9 cellular contexts compared by ENCODE assay signal in the genomic region with DNA sequence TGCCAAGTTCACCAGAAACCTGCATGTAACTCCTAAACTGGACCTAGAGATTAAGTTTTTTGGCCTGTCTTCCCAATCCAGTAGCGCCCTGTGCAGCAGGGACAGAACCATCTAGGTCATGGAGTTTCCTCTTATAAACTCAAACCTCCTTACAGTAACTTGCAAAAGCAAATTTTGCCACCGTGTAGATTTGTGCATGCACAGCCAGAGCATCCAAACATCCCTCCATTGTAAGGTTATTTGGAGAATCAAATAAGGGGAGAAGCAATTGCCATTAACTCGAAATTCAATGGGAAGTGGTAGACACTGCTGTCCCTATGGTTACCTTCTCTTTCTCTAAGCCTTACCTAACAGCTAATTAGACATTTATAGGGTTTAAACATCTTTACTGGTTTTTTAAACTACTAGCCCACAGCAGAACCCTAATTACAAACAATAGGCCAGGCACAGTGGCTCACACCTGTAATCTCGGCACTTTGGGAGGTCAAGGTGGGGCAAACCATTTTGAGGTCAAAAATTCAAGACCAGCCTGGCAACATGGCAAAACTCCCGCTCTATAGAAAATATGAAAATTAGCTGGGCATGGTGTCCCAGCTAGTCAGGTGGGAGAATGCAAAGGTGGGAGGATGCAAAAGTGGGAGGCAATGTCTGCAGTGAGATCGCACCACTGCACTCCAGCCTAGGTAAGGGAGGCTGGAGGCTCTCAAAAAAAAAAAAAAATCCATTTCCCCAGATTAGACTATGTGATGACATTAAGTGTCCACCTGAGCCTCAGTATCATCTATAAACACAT. TPM values are rescaled to one million over a fixed set of nuclear protein-coding genes. Genes with fewer than 3 reads are reported as not detected.
A peak's percentile ranks its signal among the peaks of the same experiment; 100 is the strongest.
DNase-seq lines count a peak whose midpoint lies in the region; ATAC-seq, FAIRE-seq and TF ChIP-seq lines count a peak whose summit lies in the region.
"Had no signal": no experiment of that assay in that cellular context is flagged by ENCODE, and none has a peak within 500 bp of the region (broad histone marks: within the 10 kb centered on the region; RNA-seq: fewer than 3 reads in every experiment).

No MANE protein-coding gene starts in this region.

- H3K4me3 ChIP-seq in CD8-positive, alpha-beta memory T cell (ENCODE audit: low read length), result no peak overlapping the region
- H3K4me3 ChIP-seq in K562, result no peak overlapping the region

- H3K9me3 Mint-ChIP-seq in CD8-positive, alpha-beta memory T cell, result no peaks in the 10 kb centered on the region

- TF ChIP-seq EP300 in K562 (IDR thresholded peaks at IDR 0.05; ENCODE audit: low read length), result no peak

- POLR2A ChIA-PET in CD8-positive, alpha-beta memory T cell (lab: Charles Lee), result interaction anchor here (0.6 to 1.9 kb wide), 8 partner anchors 11 to 277 kb away, joined by 3 to 10 read pairs (median 4); no protein-coding TSS in a partner anchor
- POLR2A ChIA-PET in K562 (lab: Yijun Ruan, JAX), result interaction anchor here (1.0 to 2.5 kb wide), 2 partner anchors 8 to 24 kb away, joined by 3 to 6 read pairs; no protein-coding TSS in a partner anchor

- peaks cover 50% of the 10 kb centered on the region for H4K20me1 ChIP-seq in K562 (replicated peaks; ENCODE audit: control insufficient read depth, insufficient read depth, low read length)

- no peak for DNase-seq in CD8-positive, alpha-beta memory T cell
- DNase-seq in NCI-H526 treated with DMSO at 0.1 percent for 48 hours (lab: John Stamatoyannopoulos, UW) (peak; percentile 37), K562 (ENCODE audit: extremely low read depth in 1 of 4, low spot score in 3 of 4) (peak in 1 of 4 experiments; percentile 42), KBM-7 (no peak), ecto neural progenitor cell (ENCODE audit: low spot score) (no peak)
- DNase-seq: right cardiac atrium had no signal

- no peaks in the 10 kb centered on the region for H3K9me3 ChIP-seq in CD8-positive, alpha-beta memory T cell (ENCODE audit: low read length)
- no peaks in the 10 kb centered on the region for H3K9me3 ChIP-seq in K562 (replicated peaks; ENCODE audit: control insufficient read depth, insufficient read depth, low read depth, low read length)

- no peak overlapping the region for H3K4me2 ChIP-seq in K562 (ENCODE audit: insufficient read depth, low read length)

- H3K27me3 Mint-ChIP-seq in CD8-positive, alpha-beta memory T cell, result no peaks in the 10 kb centered on the region

- H3K9ac ChIP-seq in K562 (ENCODE audit: insufficient read depth in 1 of 2, low read depth in 2 of 2, low read length in 2 of 2), result no peak overlapping the region

- intact Hi-C loops in K562 (cut with micrococcal nuclease), result no loop called here

- in situ Hi-C loops in K562 (cut with MboI) (no loop called here), KBM-7 (cut with MboI; ENCODE audit: low pct_unique_long_range_greater_than_20kb, low sequenced_read_pairs) (no loop called here)

- peaks cover 66 to 74% (median 70%) of the 10 kb centered on the region in 3 donors for H3K4me1 Mint-ChIP-seq in CD8-positive, alpha-beta memory T cell

- peaks cover 34% of the 10 kb centered on the region for H3K79me2 ChIP-seq in K562 (ENCODE audit: control insufficient read depth, insufficient read depth, low read length)

- peaks cover 57% of the 10 kb centered on the region for H3K4me1 ChIP-seq in CD8-positive, alpha-beta memory T cell (ENCODE audit: insufficient read depth, low read length)
- peaks cover 0 to 11% of the 10 kb centered on the region in 2 experiments; a peak in 2 of 5 replicates for H3K4me1 ChIP-seq in K562 (replicated peaks in 1 of 2; ENCODE audit: control insufficient read depth in 2 of 2, insufficient read depth in 2 of 2, low read length in 2 of 2)

- CTCF ChIA-PET in CD8-positive, alpha-beta memory T cell (lab: Charles Lee), result interaction anchor here (1.2 to 14.6 kb wide), 20 partner anchors 8 to 272 kb away, joined by 3 to 184 read pairs (median 10); no protein-coding TSS in a partner anchor
- CTCF ChIA-PET in K562 (lab: Yijun Ruan, JAX; ENCODE audit: low intra/inter-chr PET ratio), result no interaction called here

- H3K36me3 ChIP-seq in CD8-positive, alpha-beta memory T cell (ENCODE audit: insufficient read depth, low read length), result peaks cover 47% of the 10 kb centered on the region
- H3K36me3 ChIP-seq in K562 (ENCODE audit: control insufficient read depth, insufficient read depth, low read length), result peaks cover 53% of the 10 kb centered on the region

- H3K4me3 Mint-ChIP-seq in CD8-positive, alpha-beta memory T cell, result peak overlapping the region; percentile 3 to 100 (median 51)

- peak; percentile 23 for TF ChIP-seq POLR2A in K562 (conservative IDR thresholded peaks at IDR 0.05)

- H3K27ac ChIP-seq in 22Rv1 (peak overlapping the region; percentile 100), K562 (ENCODE audit: extremely low read depth, low read depth, low read length) (no peak overlapping the region)
- no peak overlapping the region for H3K27ac ChIP-seq in CD8-positive, alpha-beta memory T cell (ENCODE audit: low read depth, low read length)

- no peak overlapping the region for H2AFZ ChIP-seq in K562 (ENCODE audit: low read depth, low read length)

- peak overlapping the region; percentile 70 to 99 (median 93) for H3K27ac Mint-ChIP-seq in CD8-positive, alpha-beta memory T cell

- H3K36me3 Mint-ChIP-seq in CD8-positive, alpha-beta memory T cell, result peaks cover 31 to 77% (median 48%) of the 10 kb centered on the region in 3 donors

- 34% methylated on average over 6 of the region's 6 CpGs for WGBS in K562 (ENCODE audit: insufficient coverage, low coverage, missing lambda C conversion rate)

- H3K27me3 ChIP-seq in CD8-positive, alpha-beta memory T cell (ENCODE audit: insufficient read depth, low read length, poor library complexity, severe bottlenecking), result no peaks in the 10 kb centered on the region
- no peaks in the 10 kb centered on the region for H3K27me3 ChIP-seq in K562 (ENCODE audit: control insufficient read depth in 2 of 2, insufficient read depth in 2 of 2, low read length in 2 of 2)

- TF ChIP-seq CTCF in 22Rv1 (IDR thresholded peaks at IDR 0.05), result no peak
- TF ChIP-seq CTCF in K562 (IDR thresholded peaks at IDR 0.05 in 2 of 3, conservative IDR thresholded peaks at IDR 0.05 in 1 of 3; ENCODE audit: insufficient read depth in 2 of 3, low read depth in 1 of 3, low read length in 3 of 3), result no peak

- no TSS peak for BruUV-seq in K562 (replicated peaks; lab: Mats Ljungman, UMichigan)

- FAIRE-seq in K562 (lab: Jason Lieb, UNC), result no peak

- no peak for TF ChIP-seq RAD21 in K562 (CRISPR knock-in tag; conservative IDR thresholded peaks at IDR 0.05 in 1 of 2, IDR thresholded peaks at IDR 0.05 in 1 of 2)

- ATAC-seq in K562 (peak; percentile 4), GM18498 (IDR thresholded peaks at IDR 0.05; ENCODE audit: unreplicated experiment) (no peak), HG02852 (IDR thresholded peaks at IDR 0.05; ENCODE audit: unreplicated experiment) (no peak)

- peaks cover 6% of the 10 kb centered on the region for H3K9me1 ChIP-seq in K562 (ENCODE audit: control insufficient read depth, insufficient read depth, low read length)

TF ChIP-seq in K562, 482 proteins besides CTCF, POLR2A, EP300 and RAD21:
- TF ChIP-seq POLR2AphosphoS5 (IDR thresholded peaks at IDR 0.05; ENCODE audit: control insufficient read depth, insufficient read depth, low read depth, low read length) (peak; percentile 55; the same call in 1 of the 2 replicates), BCOR (IDR thresholded peaks at IDR 0.05) (no peak), RBFOX2 (IDR thresholded peaks at IDR 0.05; ENCODE audit: low read depth, low read length) (peak; percentile 46)
TF ChIP-seq in K562: peak in this region for 2.

RNA-seq across cellular contexts. Expression of gene HSPA8, which starts 6.6 kb away (rescaled TPM):
- 1,000 to 10,000 TPM; 3,972 to 4,236 TPM for total RNA-seq in CD8-positive, alpha-beta memory T cell
- polyA plus RNA-seq in CD8-positive, alpha-beta memory T cell, result 1,494 TPM
- 922 and 1,034 TPM in 2 replicates for total RNA-seq in K562 (2011; cell fraction: chromatin; rRNA removed; ENCODE audit: low replicate concordance)
- total RNA-seq in K562 (2011; cell fraction: nucleolus; rRNA removed), result 638 and 697 TPM in 2 replicates
- 726 and 788 TPM in 2 replicates for total RNA-seq in K562 (2011; cell fraction: nucleoplasm; rRNA removed)
- 1,997 and 2,012 TPM in 2 replicates for total RNA-seq in K562 (2014; rRNA removed)
- total RNA-seq in K562 (2014; rRNA removed; fragmentation: Illumina TruSeq; extraction: Trizol), result 3,028 and 3,355 TPM in 2 replicates
- total RNA-seq in K562 (2015; rRNA removed; fragmentation: Illumina TruSeq; extraction: Trizol), result 3,824 and 3,966 TPM in 2 replicates
- 1,725 and 2,194 TPM in 2 replicates for total RNA-seq in K562 (2021)
- 2,026 and 3,646 TPM in 2 replicates for polyA plus RNA-seq in K562 (2011; rRNA removed)
- polyA plus RNA-seq in K562 (2011; cell fraction: cytosol; rRNA removed), result 1,629 and 2,064 TPM in 2 replicates
- 1,239 and 1,514 TPM in 2 replicates for polyA plus RNA-seq in K562 (2011; cell fraction: nucleus; rRNA removed)
- polyA plus RNA-seq in K562 (2012), result 1,190 and 3,517 TPM in 2 replicates
- polyA plus RNA-seq in K562 (2014; fragmentation: Illumina TruSeq; extraction: Trizol), result 2,832 and 3,374 TPM in 2 replicates
- 1,000 to 10,000 TPM; 1,250 to 2,773 TPM for polyA plus RNA-seq in K562 (2014; fragmentation: Nextera tagmentation; extraction: Ambion mirVana)
- polyA plus RNA-seq in K562 (2014; rRNA removed), result 1,654 and 2,779 TPM in 2 replicates
- polyA minus RNA-seq in K562 (2011; rRNA and poly(A)+ RNA removed), result 4,618 and 6,754 TPM in 2 replicates
- polyA minus RNA-seq in K562 (2011; cell fraction: cytosol; rRNA and poly(A)+ RNA removed), result 801 and 1,496 TPM in 2 replicates
- 597 and 894 TPM in 2 replicates for polyA minus RNA-seq in K562 (2011; cell fraction: nucleus; rRNA and poly(A)+ RNA removed)
